ENCODE assay signal across 11 cellular contexts in genomic region chr1:37593726-37594125, GRCh38. TPM values are rescaled to one million over a fixed set of nuclear protein-coding genes. Genes with fewer than 3 reads are reported as not detected.
DNase-seq lines count a peak whose midpoint lies in the region; ATAC-seq and TF ChIP-seq lines count a peak whose summit lies in the region.
"Had no signal": no experiment of that assay in that cellular context is flagged by ENCODE, and none has a peak within 500 bp of the region (broad histone marks: within the 10 kb centered on the region; RNA-seq: fewer than 3 reads in every experiment).

No MANE protein-coding gene starts in this region.

- H3K27me3 ChIP-seq in CD4-positive, alpha-beta T cell (ENCODE audit: control insufficient read depth, insufficient read depth, low read length) = no peaks in the 10 kb centered on the region
- H3K27me3 ChIP-seq in H9 (ENCODE audit: insufficient read depth, low read length) (no peaks in the 10 kb centered on the region), aorta (ENCODE audit: control insufficient read depth in 1 of 2, insufficient read depth in 2 of 2, low read length in 1 of 2) (no peaks in the 10 kb centered on the region)

- intact Hi-C loops in CD4-positive, alpha-beta T cell (cut with DNase I, micrococcal nuclease) = loop anchor here (2.0 kb wide), 2 partner anchors 79 to 89 kb away; partner anchors contain the start of gene MEAF6 (in 1 of the 2)
- intact Hi-C loops in activated B cell treated with CpG ODN at 0.5 μM for 24 hours (cut with micrococcal nuclease) = loop anchor here (2.0 to 10.0 kb wide), 2 partner anchors 89 to 401 kb away; partner anchors contain the start of gene SF3A3
- intact Hi-C loops in aorta (cut with DNase I) = loop anchor here in 1 of 2 donors (5.0 to 10.0 kb wide), 2 partner anchors 36 to 421 kb away; partner anchors contain the start of genes DNALI1 and UTP11

- no peak overlapping the region for H4K91ac ChIP-seq in H9 (ENCODE audit: insufficient read length, low read depth, low read length)

- CTCF ChIA-PET in CD4-positive, alpha-beta T cell (lab: Charles Lee) = interaction anchor here (1.1 kb wide), 1 partner anchor 9 kb away, joined by 3 read pairs; no protein-coding TSS in a partner anchor
- CTCF ChIA-PET in activated B cell treated with CpG ODN at 0.5 μM for 24 hours (lab: Charles Lee) = interaction anchor here (0.8 kb wide), 1 partner anchor 88 kb away, joined by 4 read pairs; no protein-coding TSS in a partner anchor

- ATAC-seq in CD4-positive, alpha-beta T cell (ENCODE audit: poor library complexity) = no peak
- ATAC-seq in activated B cell treated with CpG ODN at 0.5 μM for 24 hours (ENCODE audit: low read depth) (no peak), aorta (ENCODE audit: low FRiP score) (no peak)

- H3K27me3 Mint-ChIP-seq in CD4-positive, alpha-beta T cell = no peaks in the 10 kb centered on the region
- peaks cover 9% of the 10 kb centered on the region for H3K27me3 Mint-ChIP-seq in H9 (ENCODE audit: low read depth)
- H3K27me3 Mint-ChIP-seq in activated B cell treated with CpG ODN at 0.5 μM for 24 hours = peaks cover 3% of the 10 kb centered on the region
- H3K27me3 Mint-ChIP-seq: naive B cell had no signal

- H3K4me3 ChIP-seq in mesodermal cell (ENCODE audit: extremely low read depth, insufficient read depth, low read length, poor library complexity, severe bottlenecking) = peak overlapping the region; percentile 96
- no peak overlapping the region for H3K4me3 ChIP-seq in aorta (ENCODE audit: low read length in 2 of 2)

- H2BK120ac ChIP-seq in H9 (ENCODE audit: low read depth, low read length, poor library complexity, severe bottlenecking) = no peak overlapping the region

- H3K36me3 ChIP-seq in mesodermal cell (ENCODE audit: control insufficient read depth, insufficient read depth, low read length) (peaks cover 53% of the 10 kb centered on the region), aorta (ENCODE audit: control insufficient read depth in 1 of 2, insufficient read depth in 2 of 2, low read length in 1 of 2) (peaks cover 2 to 5% of the 10 kb centered on the region in 2 donors)

- H3K23ac ChIP-seq in H9 (ENCODE audit: insufficient read length, low read depth, low read length) = no peak overlapping the region

- no peak overlapping the region for H3K14ac ChIP-seq in H9 (ENCODE audit: insufficient read depth, low read length)

- no peak overlapping the region for H3K4ac ChIP-seq in H9 (ENCODE audit: low read depth, low read length)

- H2AFZ ChIP-seq in H9 (ENCODE audit: low read length) = no peak overlapping the region

- H3K9me3 ChIP-seq in CD4-positive, alpha-beta T cell (ENCODE audit: control insufficient read depth, low read length) = no peaks in the 10 kb centered on the region
- no peaks in the 10 kb centered on the region for H3K9me3 ChIP-seq in H9 (ENCODE audit: control insufficient read depth, low read depth, low read length)
- no peaks in the 10 kb centered on the region for H3K9me3 ChIP-seq in mesodermal cell (ENCODE audit: control insufficient read depth, low read length)
- H3K9me3 ChIP-seq in aorta (ENCODE audit: control insufficient read depth, low read length) = no peaks in the 10 kb centered on the region

- H3K9me3 Mint-ChIP-seq in CD4-positive, alpha-beta T cell = no peaks in the 10 kb centered on the region
- peaks cover 0 to 3% of the 10 kb centered on the region in 2 experiments; a peak in 1 of 5 replicates for H3K9me3 Mint-ChIP-seq in H9
- H3K9me3 Mint-ChIP-seq in activated B cell treated with CpG ODN at 0.5 μM for 24 hours = no peaks in the 10 kb centered on the region
- H3K9me3 Mint-ChIP-seq: naive B cell had no signal

- H4K5ac ChIP-seq in H9 (ENCODE audit: insufficient read length, low read depth, low read length) = no peak overlapping the region

- H2BK15ac ChIP-seq in H9 (ENCODE audit: low read depth, low read length) = no peak overlapping the region

- H3K4me1 ChIP-seq in H9 (ENCODE audit: insufficient read depth, low read length) (no peaks in the 10 kb centered on the region; the same call in 1 of the 2 replicates), mesodermal cell (ENCODE audit: control insufficient read depth, insufficient read depth, low read length, poor library complexity, severe bottlenecking) (peaks cover 9% of the 10 kb centered on the region), aorta (ENCODE audit: control insufficient read depth in 1 of 2, insufficient read depth in 2 of 2, low read length in 2 of 2) (no peaks in the 10 kb centered on the region)

- H3T11ph ChIP-seq in H9 (ENCODE audit: low read length) = no peak overlapping the region

- DNase-seq in CD4-positive, alpha-beta T cell = no peak
- DNase-seq in H9 (no peak), activated B cell treated with CpG ODN at 0.5 μM for 24 hours (no peak), aorta (no peak), NCI-H2196 treated with DMSO at 0.1 percent for 48 hours (lab: John Stamatoyannopoulos, UW; ENCODE audit: unreplicated experiment) (no peak), RPMI8226 (no peak)
- DNase-seq: caudate nucleus, naive B cell, NCI-H526, Right ventricle myocardium superior had no signal

- peak overlapping the region; percentile 51 for H3K27ac Mint-ChIP-seq in CD4-positive, alpha-beta T cell
- H3K27ac Mint-ChIP-seq in H9 (no peak overlapping the region), activated B cell treated with CpG ODN at 0.5 μM for 24 hours (no peak overlapping the region)

- H4K20me1 ChIP-seq in H9 (ENCODE audit: control insufficient read depth, insufficient read depth, insufficient read length) = no peaks in the 10 kb centered on the region

- H2AK5ac ChIP-seq in H9 (ENCODE audit: insufficient read length, low read length) = no peak overlapping the region

- POLR2A ChIA-PET in CD4-positive, alpha-beta T cell (lab: Charles Lee) = interaction anchor here (0.6 to 0.7 kb wide), 2 partner anchors 37 to 214 kb away, joined by 3 read pairs; partner anchors contain the start of genes C1orf122 and DNALI1
- POLR2A ChIA-PET in activated B cell treated with CpG ODN at 0.5 μM for 24 hours (lab: Charles Lee) = interaction anchor here (2.6 kb wide), 1 partner anchor 96 kb away, joined by 13 read pairs; a partner anchor contains a TSS

- H2BK20ac ChIP-seq in H9 (ENCODE audit: low read depth, low read length, poor library complexity, severe bottlenecking) = no peak overlapping the region

- H3K36me3 Mint-ChIP-seq in CD4-positive, alpha-beta T cell (ENCODE audit: low read depth) = peaks cover 60% of the 10 kb centered on the region
- H3K36me3 Mint-ChIP-seq in H9 (ENCODE audit: insufficient read depth in 1 of 3, low read depth in 3 of 3) (peaks cover 24 to 44% (median 43%) of the 10 kb centered on the region in 3 experiments; a peak in 6 of 7 replicates), activated B cell treated with CpG ODN at 0.5 μM for 24 hours (ENCODE audit: low read depth) (peaks cover 46% of the 10 kb centered on the region)

- peak overlapping the region; percentile 23 for H3K4me3 Mint-ChIP-seq in CD4-positive, alpha-beta T cell
- peak overlapping the region; percentile 33 to 62; a peak in 4 of 5 replicates for H3K4me3 Mint-ChIP-seq in H9
- peak overlapping the region; percentile 7 for H3K4me3 Mint-ChIP-seq in activated B cell treated with CpG ODN at 0.5 μM for 24 hours

- H3K27ac ChIP-seq in CD4-positive, alpha-beta T cell (ENCODE audit: low read depth, low read length) = no peak overlapping the region
- H3K27ac ChIP-seq in H9 (ENCODE audit: insufficient read length, low read depth, low read length) (no peak overlapping the region), mesodermal cell (ENCODE audit: low read depth, low read length, severe bottlenecking) (no peak overlapping the region), aorta (ENCODE audit: low read depth in 1 of 2, low read length in 2 of 2) (no peak overlapping the region)

- no peak overlapping the region for H2BK12ac ChIP-seq in H9 (ENCODE audit: insufficient read length, low read depth, low read length)

- no peak overlapping the region for H3K56ac ChIP-seq in H9 (ENCODE audit: insufficient read length, low read depth, low read length)

- TF ChIP-seq CTCF in CD4-positive, alpha-beta T cell (IDR thresholded peaks at IDR 0.05) = no peak
- TF ChIP-seq CTCF in H9 (conservative IDR thresholded peaks at IDR 0.05) (no peak), activated B cell treated with CpG ODN at 0.5 μM for 24 hours (IDR thresholded peaks at IDR 0.05) (no peak)

- H3K9ac ChIP-seq in H9 (ENCODE audit: extremely low read depth, insufficient read length, low read length) = no peak overlapping the region

- H3K4me2 ChIP-seq in H9 (ENCODE audit: insufficient read depth, insufficient read length, low read length) = no peak overlapping the region

- peaks cover 20% of the 10 kb centered on the region; the same call in 1 of the 2 replicates for H3K79me2 ChIP-seq in H9 (ENCODE audit: insufficient read depth, low read length)

- H3K18ac ChIP-seq in H9 (ENCODE audit: insufficient read length, low read depth, low read length) = no peak overlapping the region

- H2BK5ac ChIP-seq in H9 (ENCODE audit: insufficient read length, low read length) = no peak overlapping the region

- no peaks in the 10 kb centered on the region for H3K79me1 ChIP-seq in H9 (ENCODE audit: insufficient read depth, low read depth, low read length, poor library complexity, severe bottlenecking)

- H4K8ac ChIP-seq in H9 (replicated peaks; ENCODE audit: insufficient read length, low read depth, low read length) = no peak overlapping the region

- no CpG with 5 or more reads among the region's 6 CpGs for WGBS in H9 (ENCODE audit: extremely low coverage, insufficient read length, low lambda C conversion rate)
- 98 to 100% methylated on average over 1 to 4 of the region's 6 CpGs for WGBS in mesodermal cell (ENCODE audit: insufficient coverage in 2 of 2), 2 experiments
- WGBS in aorta, 2 donors = 94% methylated on average over 6 of the region's 6 CpGs

- peaks cover 6% of the 10 kb centered on the region for H3K23me2 ChIP-seq in H9 (ENCODE audit: insufficient read length, low read depth, low read length, poor library complexity, severe bottlenecking)

- peaks cover 34% of the 10 kb centered on the region for H3K4me1 Mint-ChIP-seq in CD4-positive, alpha-beta T cell (ENCODE audit: low read depth)
- H3K4me1 Mint-ChIP-seq in H9 (peaks cover 9 to 18% of the 10 kb centered on the region in 2 experiments; a peak in 3 of 4 replicates), activated B cell treated with CpG ODN at 0.5 μM for 24 hours (peaks cover 30% of the 10 kb centered on the region)

RNA-seq across cellular contexts. Expression of gene GNL2, which starts 2.0 kb away (rescaled TPM):
- 10 to 100 TPM; 43.4 to 44.5 TPM for total RNA-seq in CD4-positive, alpha-beta T cell
- total RNA-seq in H9 (2021) = 101 and 106 TPM in 2 replicates
- 68.0 and 71.4 TPM in 2 replicates for total RNA-seq in activated B cell treated with CpG ODN at 0.5 μM for 24 hours
- polyA plus RNA-seq in mesodermal cell (2013, experiment 1 of 2) = 63.7 TPM
- 96.5 TPM for polyA plus RNA-seq in mesodermal cell (2013, experiment 2 of 2)
- 10 to 100 TPM; 33.9 to 43.4 TPM for total RNA-seq in aorta
- 10 to 100 TPM; 38.3 to 47.4 TPM for polyA plus RNA-seq in aorta

RNA-seq across cellular contexts. Expression of gene DNALI1, which starts 37.0 kb away (rescaled TPM):
- total RNA-seq in CD4-positive, alpha-beta T cell = not detected
- 18.0 and 18.9 TPM in 2 replicates for total RNA-seq in H9 (2021)
- total RNA-seq in activated B cell treated with CpG ODN at 0.5 μM for 24 hours = not detected in 2 replicates
- polyA plus RNA-seq in mesodermal cell (2013, experiment 1 of 2) = 6.0 TPM
- 5.3 TPM for polyA plus RNA-seq in mesodermal cell (2013, experiment 2 of 2)
- 1 to 10 TPM; 5.1 to 6.2 TPM for total RNA-seq in aorta
- 10 to 100 TPM in 1 of 2 donors, 1 to 10 TPM in 1; 6.9 to 21.2 TPM for polyA plus RNA-seq in aorta

RNA-seq across cellular contexts. Expression of gene SNIP1, which starts 39.6 kb away (rescaled TPM):
- total RNA-seq in CD4-positive, alpha-beta T cell = 10 to 100 TPM; 57.9 to 64.7 TPM
- total RNA-seq in H9 (2021) = 15.1 and 17.5 TPM in 2 replicates
- total RNA-seq in activated B cell treated with CpG ODN at 0.5 μM for 24 hours = 34.7 and 35.7 TPM in 2 replicates
- polyA plus RNA-seq in mesodermal cell (2013, experiment 1 of 2) = 8.7 TPM
- polyA plus RNA-seq in mesodermal cell (2013, experiment 2 of 2) = 7.6 TPM
- 10 to 100 TPM; 16.0 to 20.3 TPM for total RNA-seq in aorta
- 1 to 10 TPM; 4.8 to 6.1 TPM for polyA plus RNA-seq in aorta

RNA-seq across cellular contexts. Expression of gene RSPO1, which starts 41.0 kb away (rescaled TPM):
- not detected for total RNA-seq in CD4-positive, alpha-beta T cell
- total RNA-seq in H9 (2021) (0.33 and 0.35 TPM in 2 replicates), activated B cell treated with CpG ODN at 0.5 μM for 24 hours (not detected in 2 replicates), aorta (1 to 10 TPM in 1 of 2 donors, not detected in 1; 1.2 TPM)
- 0.18 TPM for polyA plus RNA-seq in mesodermal cell (2013, experiment 1 of 2)
- 0.30 TPM for polyA plus RNA-seq in mesodermal cell (2013, experiment 2 of 2)
- polyA plus RNA-seq in aorta = under 1 TPM in 1 of 2 donors, not detected in 1; 0.63 TPM
- total RNA-seq: Right ventricle myocardium superior had no signal
